24 cellular contexts compared by ENCODE assay signal in the genomic region with DNA sequence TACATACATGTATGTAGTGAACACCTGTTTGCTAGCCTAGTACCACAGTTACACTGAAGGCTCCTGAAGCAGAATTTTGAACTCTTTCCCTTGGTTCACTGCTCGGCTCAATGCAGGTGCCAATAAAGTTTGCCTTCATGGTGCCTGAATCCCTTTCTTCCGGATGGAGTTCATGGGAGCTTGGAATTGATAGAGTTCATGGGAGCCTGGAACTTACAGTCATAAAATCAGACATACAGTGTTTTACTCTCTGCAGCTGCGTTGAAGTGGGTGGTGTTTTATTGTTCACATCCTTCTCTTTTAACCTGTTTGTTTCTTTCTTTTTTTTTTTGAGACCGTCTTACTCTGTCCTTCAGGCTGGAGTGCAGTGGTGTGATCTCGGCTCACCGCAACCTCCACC.
"Had no signal": no experiment of that assay in that cellular context is flagged by ENCODE, and none has a peak within 500 bp of the region (broad histone marks: within the 10 kb centered on the region; RNA-seq: fewer than 3 reads in every experiment).

No MANE protein-coding gene starts in this region.

- H3K9me3 Mint-ChIP-seq: endodermal cell; mesothelial cell of epicardium; naive thymus-derived CD8-positive, alpha-beta T cell; nephron progenitor cell; stimulated activated effector memory CD8-positive, alpha-beta T cell treated with anti-CD3 and anti-CD28 coated beads, Interleukin-12 subunit alpha, Interleukin-12 subunit beta, amount 100 ng/mL, for 72 hours had no signal

- H3K4me1 ChIP-seq: gastrocnemius medialis, psoas muscle had no signal

- ATAC-seq: esophagus mucosa; gastrocnemius medialis; naive thymus-derived CD8-positive, alpha-beta T cell; psoas muscle; right cardiac atrium; stimulated activated effector memory CD8-positive, alpha-beta T cell treated with anti-CD3 and anti-CD28 coated beads, Interleukin-12 subunit alpha, Interleukin-12 subunit beta, amount 100 ng/mL, for 72 hours had no signal

- H3K27me3 Mint-ChIP-seq: naive thymus-derived CD8-positive, alpha-beta T cell had no signal

- H3K36me3 ChIP-seq: gastrocnemius medialis, left lung, ovary, sigmoid colon, stomach, tibial artery, upper lobe of left lung had no signal

- H3K36me3 Mint-ChIP-seq: mesothelial cell of epicardium; naive thymus-derived CD8-positive, alpha-beta T cell had no signal

- H3K9me3 ChIP-seq: gastrocnemius medialis, left lung, ovary, psoas muscle, sigmoid colon, stomach, tibial artery, upper lobe of left lung had no signal

- H3K4me3 ChIP-seq: gastrocnemius medialis, left lung, ovary, psoas muscle, sigmoid colon, stomach, tibial artery, upper lobe of left lung had no signal

- H3K27me3 ChIP-seq: left lung, ovary, upper lobe of left lung had no signal

- H3K27ac Mint-ChIP-seq: endodermal cell; mesothelial cell of epicardium; naive thymus-derived CD8-positive, alpha-beta T cell; nephron progenitor cell; stimulated activated effector memory CD8-positive, alpha-beta T cell treated with anti-CD3 and anti-CD28 coated beads, Interleukin-12 subunit alpha, Interleukin-12 subunit beta, amount 100 ng/mL, for 72 hours had no signal

- H3K4me3 Mint-ChIP-seq: endodermal cell; mesothelial cell of epicardium; naive thymus-derived CD8-positive, alpha-beta T cell; nephron progenitor cell; stimulated activated effector memory CD8-positive, alpha-beta T cell treated with anti-CD3 and anti-CD28 coated beads, Interleukin-12 subunit alpha, Interleukin-12 subunit beta, amount 100 ng/mL, for 72 hours had no signal

- H3K4me1 Mint-ChIP-seq: mesothelial cell of epicardium; stimulated activated effector memory CD8-positive, alpha-beta T cell treated with anti-CD3 and anti-CD28 coated beads, Interleukin-12 subunit alpha, Interleukin-12 subunit beta, amount 100 ng/mL, for 72 hours had no signal

- DNase-seq: effector CD8-positive, alpha-beta T cell; endodermal cell; foreskin fibroblast; gastrocnemius medialis; head of caudate nucleus; mesenchymal stem cell; naive thymus-derived CD8-positive, alpha-beta T cell; nephron progenitor cell; nucleus accumbens; ovary; psoas muscle; sigmoid colon; stimulated activated CD4-positive, alpha-beta T cell treated with anti-CD3 and anti-CD28 coated beads, Interleukin-2, amount 100 ng/mL, for 24 hours; stimulated activated CD4-positive, alpha-beta T cell treated with anti-CD3 and anti-CD28 coated beads, Interleukin-4, amount 100 ng/mL, for 24 hours; stimulated activated naive CD4-positive, alpha-beta T cell treated with Interleukin-2 at 50 U/mL for 16 hours; stomach; tibial artery; upper lobe of left lung had no signal

- H3K27ac ChIP-seq: epithelial cell of prostate, gastrocnemius medialis, ovary, psoas muscle, sigmoid colon, stomach, tibial artery had no signal
